ENCODE assay signal across 8 cellular contexts in genomic region chr17:48892940-48893645, GRCh38. TPM values are rescaled to one million over a fixed set of nuclear protein-coding genes. Genes with fewer than 3 reads are reported as not detected.
DNase-seq lines count a peak whose midpoint lies in the region; ATAC-seq and TF ChIP-seq lines count a peak whose summit lies in the region.

No MANE protein-coding gene starts in this region.

- no peaks in the 10 kb centered on the region for H3F3A ChIP-seq in MM.1S (ENCODE audit: insufficient read depth, low read length)

- H3K9me3 ChIP-seq in MM.1S (replicated peaks; ENCODE audit: insufficient read depth, low read length), result no peaks in the 10 kb centered on the region

- no peaks in the 10 kb centered on the region for H3K27me3 ChIP-seq in MM.1S (replicated peaks; ENCODE audit: insufficient read depth, low read length)

- H3K36me3 Mint-ChIP-seq in natural killer cell treated with Interleukin-12 subunit alpha and Interleukin-12 subunit beta and Interleukin-15 and Interleukin-18, amount 100 ng/mL, for 72 hours, result peaks cover 8% of the 10 kb centered on the region

- H3K9me2 ChIP-seq in MM.1S (replicated peaks; ENCODE audit: insufficient read depth, low read length), result no peaks in the 10 kb centered on the region

- no peaks in the 10 kb centered on the region for H3K27me3 Mint-ChIP-seq in natural killer cell treated with Interleukin-12 subunit alpha and Interleukin-12 subunit beta and Interleukin-15 and Interleukin-18, amount 100 ng/mL, for 72 hours

- no peaks in the 10 kb centered on the region for H4K20me1 ChIP-seq in MM.1S (ENCODE audit: insufficient read depth, low read length)

- peak overlapping the region; percentile 67 for H2AFZ ChIP-seq in MM.1S (ENCODE audit: low read length)

- TF ChIP-seq CTCF in MM.1S (IDR thresholded peaks at IDR 0.05; ENCODE audit: low read length), result no peak

- H3K4me3 Mint-ChIP-seq in natural killer cell treated with Interleukin-12 subunit alpha and Interleukin-12 subunit beta and Interleukin-15 and Interleukin-18, amount 100 ng/mL, for 72 hours, result peak overlapping the region; percentile 97

- H3K4me1 Mint-ChIP-seq in natural killer cell treated with Interleukin-12 subunit alpha and Interleukin-12 subunit beta and Interleukin-15 and Interleukin-18, amount 100 ng/mL, for 72 hours (ENCODE audit: low read depth in 2 of 2), result peaks cover 25 to 30% of the 10 kb centered on the region in 2 donors

- DNase-seq in ELF-1 (ENCODE audit: low read depth, low spot score), result peak; percentile 25
- no peak for DNase-seq in MM.1S
- DNase-seq in dermis blood vessel endothelial cell, result peak; percentile 28
- DNase-seq in natural killer cell treated with Interleukin-12 subunit alpha and Interleukin-12 subunit beta and Interleukin-15 and Interleukin-18, amount 100 ng/mL, for 72 hours (ENCODE audit: low spot score), result no peak
- no peak for DNase-seq in cerebellar nuclear complex (lab: John Stamatoyannopoulos, UW)
- no peak for DNase-seq in NCI-H2081 treated with DMSO at 0.1 percent for 48 hours (lab: John Stamatoyannopoulos, UW)
- no peak for DNase-seq in AML-193 (lab: John Stamatoyannopoulos, UW)
- DNase-seq in activated CD4-positive, alpha-beta T cell treated with anti-CD3 and anti-CD28 coated beads for 48 hours, result no peak

- H3K9me3 Mint-ChIP-seq in natural killer cell treated with Interleukin-12 subunit alpha and Interleukin-12 subunit beta and Interleukin-15 and Interleukin-18, amount 100 ng/mL, for 72 hours, result no peaks in the 10 kb centered on the region

- H3K79me2 ChIP-seq in MM.1S (ENCODE audit: low read length), result peaks cover 22% of the 10 kb centered on the region

- H3K4me2 ChIP-seq in MM.1S (ENCODE audit: low read depth, low read length), result peak overlapping the region; percentile 63

- no peak for ATAC-seq in natural killer cell treated with Interleukin-12 subunit alpha and Interleukin-12 subunit beta and Interleukin-15 and Interleukin-18, amount 100 ng/mL, for 72 hours

- no peaks in the 10 kb centered on the region; the same call in 1 of the 2 replicates for H3K36me3 ChIP-seq in MM.1S (replicated peaks; ENCODE audit: insufficient read depth, low read length)

- peak overlapping the region; percentile 94 for H3K4me3 ChIP-seq in MM.1S (ENCODE audit: low read length)

- peak overlapping the region; percentile 89 for H3K9ac ChIP-seq in MM.1S (ENCODE audit: low read length)

- peak overlapping the region; percentile 65 for H3K27ac ChIP-seq in MM.1S (ENCODE audit: low read length)

- peak overlapping the region; percentile 87 to 89 for H3K27ac Mint-ChIP-seq in natural killer cell treated with Interleukin-12 subunit alpha and Interleukin-12 subunit beta and Interleukin-15 and Interleukin-18, amount 100 ng/mL, for 72 hours

- peaks cover 23% of the 10 kb centered on the region; the same call in 1 of the 2 replicates for H3K4me1 ChIP-seq in MM.1S (ENCODE audit: low read length)

RNA-seq across cellular contexts. Expression of gene ATP5MC1, which starts 0.5 kb away (rescaled TPM):
- 46.6 and 58.8 TPM in 2 replicates for total RNA-seq in dermis blood vessel endothelial cell
- 100 to 1,000 TPM in 1 of 2 donors, 10 to 100 TPM in 1; 66.5 to 102 TPM for total RNA-seq in natural killer cell treated with Interleukin-12 subunit alpha and Interleukin-12 subunit beta and Interleukin-15 and Interleukin-18, amount 100 ng/mL, for 72 hours

RNA-seq across cellular contexts. Expression of gene UBE2Z, which starts 15.1 kb away (rescaled TPM):
- total RNA-seq in dermis blood vessel endothelial cell, result 71.0 and 75.1 TPM in 2 replicates
- total RNA-seq in natural killer cell treated with Interleukin-12 subunit alpha and Interleukin-12 subunit beta and Interleukin-15 and Interleukin-18, amount 100 ng/mL, for 72 hours, result 100 to 1,000 TPM; 109 to 130 TPM

RNA-seq across cellular contexts. Expression of gene SNF8, which starts 51.5 kb away (rescaled TPM):
- total RNA-seq in dermis blood vessel endothelial cell, result 127 and 138 TPM in 2 replicates
- 100 to 1,000 TPM; 116 to 148 TPM for total RNA-seq in natural killer cell treated with Interleukin-12 subunit alpha and Interleukin-12 subunit beta and Interleukin-15 and Interleukin-18, amount 100 ng/mL, for 72 hours

Comparison
In these comparisons a context has a peak if more than half of its experiments do, and no peak if none do; other contexts are left out.
1. DNase-seq: peak in ELF-1 (single experiment) and dermis blood vessel endothelial cell (single experiment); none in MM.1S (single experiment), natural killer cell treated with Interleukin-12 subunit alpha and Interleukin-12 subunit beta and Interleukin-15 and Interleukin-18, amount 100 ng/mL, for 72 hours (single experiment), cerebellar nuclear complex (0 of 2), NCI-H2081 treated with DMSO at 0.1 percent for 48 hours (single experiment), AML-193 (0 of 2) and activated CD4-positive, alpha-beta T cell treated with anti-CD3 and anti-CD28 coated beads for 48 hours (single experiment).